In the genomic region with DNA sequence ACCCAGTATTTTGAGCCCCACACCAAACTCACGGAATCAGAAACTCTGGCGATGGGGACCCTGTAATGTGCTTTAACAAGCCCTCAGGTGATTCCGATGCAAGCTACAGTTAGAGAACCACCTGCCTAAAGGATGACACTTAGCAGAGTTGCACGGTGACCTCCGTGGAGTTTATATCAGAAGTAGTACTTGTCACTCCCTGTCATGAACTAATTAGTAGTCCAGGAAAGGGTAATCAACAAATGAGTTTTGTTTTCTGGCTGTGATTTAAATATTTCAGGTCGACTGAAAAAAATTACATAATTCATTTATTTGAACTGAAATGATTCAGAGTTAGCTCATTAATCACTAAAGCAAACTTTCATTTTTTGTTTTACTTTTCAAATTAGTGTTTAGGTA, we compare ENCODE assay signal across 1 cellular context.
TF ChIP-seq lines count a peak whose summit lies in the region.

No MANE protein-coding gene starts in this region.

TF ChIP-seq in H1, 55 proteins besides CTCF, POLR2A, EP300 and RAD21:
- TF ChIP-seq SAP30 (IDR thresholded peaks at IDR 0.05; ENCODE audit: insufficient read depth, insufficient replicate concordance, low read length) (no peak), HDAC6 (IDR thresholded peaks at IDR 0.05; ENCODE audit: low read depth, low read length) (no peak), TBP (IDR thresholded peaks at IDR 0.05; ENCODE audit: low read depth, low read length) (no peak), TCF12 (IDR thresholded peaks at IDR 0.05; ENCODE audit: low read depth, low read length) (no peak), ATF2 (IDR thresholded peaks at IDR 0.05; ENCODE audit: low read length) (no peak), CHD2 (IDR thresholded peaks at IDR 0.05; ENCODE audit: low read length) (no peak), RFX5 (IDR thresholded peaks at IDR 0.05; ENCODE audit: borderline replicate concordance, low read depth, low read length) (no peak), BRCA1 (IDR thresholded peaks at IDR 0.05; ENCODE audit: low read depth, low read length) (no peak)
